17 cellular contexts compared by ENCODE assay signal in the genomic region with DNA sequence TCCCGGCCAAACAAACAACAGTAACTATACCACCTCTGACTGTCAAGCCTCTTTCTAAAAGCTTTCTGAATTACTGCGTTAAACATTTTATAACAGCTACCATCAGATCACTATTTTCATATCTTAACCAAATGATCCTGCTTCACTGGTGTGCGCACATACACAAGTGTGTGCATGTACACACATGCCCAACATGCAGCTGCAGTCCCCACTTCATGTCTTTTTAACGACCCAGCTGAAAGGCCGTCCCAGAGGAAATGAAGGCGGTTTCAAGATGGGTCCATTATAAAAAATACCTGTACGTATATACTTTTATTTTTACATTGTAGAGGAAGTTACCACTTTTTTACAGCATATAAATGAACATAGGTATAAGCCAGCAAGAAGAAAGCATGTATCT. TPM values are rescaled to one million over a fixed set of nuclear protein-coding genes. Genes with fewer than 3 reads are reported as not detected.
DNase-seq lines count a peak whose midpoint lies in the region; ATAC-seq and TF ChIP-seq lines count a peak whose summit lies in the region.
"Had no signal": no experiment of that assay in that cellular context is flagged by ENCODE, and none has a peak within 500 bp of the region (broad histone marks: within the 10 kb centered on the region; RNA-seq: fewer than 3 reads in every experiment).

No MANE protein-coding gene starts in this region.

- H3K27ac ChIP-seq in HEK293 (ENCODE audit: extremely low read depth, low read depth, low read length) (no peak overlapping the region), right atrium auricular region (no peak overlapping the region)
- H3K27ac ChIP-seq: SJSA1 had no signal

- POLR2A ChIA-PET in HEK293 (lab: Yijun Ruan, JAX), result interaction anchor here (1.1 kb wide), 1 partner anchor 24 kb away, joined by 3 read pairs; no protein-coding TSS in a partner anchor

- DNase-seq in NCI-H1436 (lab: John Stamatoyannopoulos, UW) (peak; percentile 69), NCI-H1436 treated with DMSO at 0.1 percent for 48 hours (lab: John Stamatoyannopoulos, UW) (no peak), NCI-H510A (lab: John Stamatoyannopoulos, UW) (peak; percentile 56), D341Med (ENCODE audit: low spot score) (no peak), right atrium auricular region (ENCODE audit: low spot score) (no peak)
- DNase-seq: C1 segment of cervical spinal cord; DMS 273 treated with DMSO at 0.1 percent for 48 hours; H9; MV-4-11; NCI-H1694; NCI-H524 treated with DMSO at 0.1 percent for 48 hours; NK-92 treated with Interleukin-12 subunit alpha and Interleukin-12 subunit beta, amount 100 ng/mL, for 24 hours; T-helper 2 cell had no signal

- H3K9me3 ChIP-seq in HEK293 (ENCODE audit: control insufficient read depth, insufficient read depth, low read depth, low read length) (no peaks in the 10 kb centered on the region), right atrium auricular region (no peaks in the 10 kb centered on the region)
- H3K9me3 ChIP-seq: SJSA1 had no signal

- H3K4me3 ChIP-seq in HEK293 (ENCODE audit: low read depth, low read length), result no peak overlapping the region
- no peak overlapping the region for H3K4me3 ChIP-seq in right atrium auricular region
- H3K4me3 ChIP-seq: SJSA1 had no signal

- CTCF ChIA-PET in HEK293 (lab: Yijun Ruan, JAX), result interaction anchor here (0.8 kb wide), 1 partner anchor 100 kb away, joined by 3 read pairs; no protein-coding TSS in a partner anchor

- H3K4me1 ChIP-seq in HEK293 (ENCODE audit: control insufficient read depth, insufficient read depth, low read length) (no peaks in the 10 kb centered on the region), right atrium auricular region (no peaks in the 10 kb centered on the region)
- H3K4me1 ChIP-seq: SJSA1 had no signal

- ATAC-seq in esophagus mucosa (peak; percentile 65), HG03039 (IDR thresholded peaks at IDR 0.05; ENCODE audit: unreplicated experiment) (no peak)

- TF ChIP-seq CTCF in HEK293 (tag by site-specific recombination; IDR thresholded peaks at IDR 0.05), result no peak
- TF ChIP-seq CTCF in right atrium auricular region (IDR thresholded peaks at IDR 0.05), result no peak

- H3K27me3 ChIP-seq in right atrium auricular region, result no peaks in the 10 kb centered on the region
- H3K27me3 ChIP-seq: SJSA1 had no signal

- H3K36me3 ChIP-seq in HEK293 (ENCODE audit: control insufficient read depth in 2 of 2, insufficient read depth in 1 of 2, low read length in 2 of 2) (no peaks in the 10 kb centered on the region), right atrium auricular region (peaks cover 6% of the 10 kb centered on the region)
- H3K36me3 ChIP-seq: SJSA1 had no signal

TF ChIP-seq in HEK293, 187 proteins besides CTCF, POLR2A, EP300 and RAD21:
- TF ChIP-seq, protein P1, sequence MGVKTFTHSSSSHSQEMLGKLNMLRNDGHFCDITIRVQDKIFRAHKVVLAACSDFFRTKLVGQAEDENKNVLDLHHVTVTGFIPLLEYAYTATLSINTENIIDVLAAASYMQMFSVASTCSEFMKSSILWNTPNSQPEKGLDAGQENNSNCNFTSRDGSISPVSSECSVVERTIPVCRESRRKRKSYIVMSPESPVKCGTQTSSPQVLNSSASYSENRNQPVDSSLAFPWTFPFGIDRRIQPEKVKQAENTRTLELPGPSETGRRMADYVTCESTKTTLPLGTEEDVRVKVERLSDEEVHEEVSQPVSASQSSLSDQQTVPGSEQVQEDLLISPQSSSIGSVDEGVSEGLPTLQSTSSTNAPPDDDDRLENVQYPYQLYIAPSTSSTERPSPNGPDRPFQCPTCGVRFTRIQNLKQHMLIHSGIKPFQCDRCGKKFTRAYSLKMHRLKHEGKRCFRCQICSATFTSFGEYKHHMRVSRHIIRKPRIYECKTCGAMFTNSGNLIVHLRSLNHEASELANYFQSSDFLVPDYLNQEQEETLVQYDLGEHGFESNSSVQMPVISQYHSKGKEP (tag by site-specific recombination; IDR thresholded peaks at IDR 0.05), result peak; percentile 62
- TF ChIP-seq ZNF561 (tag by site-specific recombination; IDR thresholded peaks at IDR 0.05; ENCODE audit: borderline replicate concordance), result no peak
- TF ChIP-seq ZNF600 (tag by site-specific recombination; IDR thresholded peaks at IDR 0.05), result no peak

RNA-seq across cellular contexts. Expression of a gene that starts 25.0 kb away (rescaled TPM):
- total RNA-seq in esophagus mucosa (5.8 TPM), right atrium auricular region (1 to 10 TPM; 4.9 to 6.2 TPM)

Comparison
In these comparisons a context has a peak if more than half of its experiments do, and no peak if none do; other contexts are left out.
1. DNase-seq: peak in NCI-H1436 (single experiment) and NCI-H510A (single experiment); none in NCI-H1436 treated with DMSO at 0.1 percent for 48 hours (single experiment), D341Med (single experiment) and right atrium auricular region (single experiment).